Comparison of ENCODE assay signal across 24 cellular contexts in genomic region chr6:47371139-47371874, GRCh38.
"Had no signal": no experiment of that assay in that cellular context is flagged by ENCODE, and none has a peak within 500 bp of the region (broad histone marks: within the 10 kb centered on the region; RNA-seq: fewer than 3 reads in every experiment).

No MANE protein-coding gene starts in this region.

- H3K27ac ChIP-seq: breast epithelium, coronary artery, epithelial cell of prostate, foreskin keratinocyte, hepatocyte, ovary, prostate gland, skin epidermis, suprapubic skin, tibial nerve had no signal

- H3K36me3 ChIP-seq: breast epithelium, ovary, prostate gland, suprapubic skin, tibial nerve had no signal

- H3K79me2 ChIP-seq: hepatocyte had no signal

- H3K9me3 Mint-ChIP-seq: activated T-cell treated with anti-CD3 and anti-CD28 coated beads, Interleukin-2, amount 50 U/mL, for 4 hours; activated T-helper 2 cell treated with anti-CD3 and anti-CD28 coated beads, Interferon-gamma antibody, Interleukin-2, Interleukin-4, amounts not matched to agents 10 μg/mL and 5 μg/mL and 100 μg/mL, durations not matched to agents 14 hours and 24 hours and 36 hours had no signal

- H3K4me3 ChIP-seq: breast epithelium, coronary artery, hepatocyte, ovary, prostate gland, skin epidermis, suprapubic skin, tibial nerve had no signal

- H3K27me3 Mint-ChIP-seq: activated naive CD8-positive, alpha-beta T cell; stimulated activated naive CD8-positive, alpha-beta T cell treated with anti-CD3 and anti-CD28 coated beads, Interleukin-15, amount 100 ng/mL, for 72 hours had no signal

- DNase-seq: activated CD8-positive, alpha-beta memory T cell treated with anti-CD3 and anti-CD28 coated beads for 24 hours; activated CD8-positive, alpha-beta memory T cell treated with anti-CD3 and anti-CD28 coated beads, Interleukin-2, amount 50 U/mL, for 4 hours; activated naive CD4-positive, alpha-beta T cell; activated T-cell treated with anti-CD3 and anti-CD28 coated beads, Interleukin-2, amount 50 U/mL, for 4 hours; foreskin keratinocyte; midbrain; natural killer cell; ovary; right cardiac atrium; stimulated activated CD4-positive, alpha-beta T cell treated with anti-CD3 and anti-CD28 coated beads, Interleukin-1b, Interleukin-23, amount 100 ng/mL, for 48 hours; stimulated activated naive CD8-positive, alpha-beta T cell treated with anti-CD3 and anti-CD28 coated beads, Interleukin-15, amount 100 ng/mL, for 72 hours; T-helper 9 cell had no signal

- H3K36me3 Mint-ChIP-seq: activated naive CD8-positive, alpha-beta T cell; natural killer cell had no signal

- ATAC-seq: activated T-cell treated with anti-CD3 and anti-CD28 coated beads, Interleukin-2, amount 50 U/mL, for 4 hours; foreskin keratinocyte; natural killer cell; right cardiac atrium had no signal

- H3K27me3 ChIP-seq: breast epithelium, foreskin keratinocyte, hepatocyte, ovary, suprapubic skin, tibial nerve had no signal

- H3K27ac Mint-ChIP-seq: activated naive CD8-positive, alpha-beta T cell; activated T-helper 2 cell treated with anti-CD3 and anti-CD28 coated beads, Interferon-gamma antibody, Interleukin-2, Interleukin-4, amounts not matched to agents 10 μg/mL and 5 μg/mL and 100 μg/mL, durations not matched to agents 14 hours and 24 hours and 36 hours; natural killer cell; stimulated activated naive CD8-positive, alpha-beta T cell treated with anti-CD3 and anti-CD28 coated beads, Interleukin-15, amount 100 ng/mL, for 72 hours had no signal

- H3K4me1 Mint-ChIP-seq: natural killer cell; stimulated activated naive CD8-positive, alpha-beta T cell treated with anti-CD3 and anti-CD28 coated beads, Interleukin-15, amount 100 ng/mL, for 72 hours had no signal

- H3K4me1 ChIP-seq: breast epithelium, foreskin keratinocyte, prostate gland, suprapubic skin, tibial nerve had no signal

- FAIRE-seq: islet of Langerhans, urothelium cell line had no signal

- H3K4me2 ChIP-seq: hepatocyte had no signal

- H2AFZ ChIP-seq: hepatocyte had no signal

- H3K4me3 Mint-ChIP-seq: activated naive CD8-positive, alpha-beta T cell; activated T-cell treated with anti-CD3 and anti-CD28 coated beads, Interleukin-2, amount 50 U/mL, for 4 hours; natural killer cell; stimulated activated naive CD8-positive, alpha-beta T cell treated with anti-CD3 and anti-CD28 coated beads, Interleukin-15, amount 100 ng/mL, for 72 hours had no signal

- H3K9me3 ChIP-seq: breast epithelium, ovary, prostate gland, suprapubic skin, tibial nerve had no signal
